23 cellular contexts compared by ENCODE assay signal in genomic region chr3:137845161-137845560, GRCh38.
"Had no signal": no experiment of that assay in that cellular context is flagged by ENCODE, and none has a peak within 500 bp of the region (broad histone marks: within the 10 kb centered on the region; RNA-seq: fewer than 3 reads in every experiment).

No MANE protein-coding gene starts in this region.

- H3K27ac ChIP-seq: esophagus squamous epithelium, heart right ventricle, left ventricle myocardium inferior, neutrophil, right lobe of liver, thoracic aorta, uterus had no signal

- H3K4me3 Mint-ChIP-seq: activated naive CD8-positive, alpha-beta T cell; central memory CD8-positive, alpha-beta T cell; dendritic cell treated with granulocyte-macrophage colony-stimulating factor and Interleukin-4, amounts not matched to agents 40 ng/mL and 50 ng/mL, for 4 days; natural killer cell treated with Interleukin-12 subunit alpha and Interleukin-12 subunit beta and Interleukin-15 and Interleukin-18, amount 100 ng/mL, for 72 hours had no signal

- H3K27me3 ChIP-seq: neutrophil, right lobe of liver, uterus had no signal

- H3K9me3 Mint-ChIP-seq: central memory CD8-positive, alpha-beta T cell; dendritic cell treated with granulocyte-macrophage colony-stimulating factor and Interleukin-4, amounts not matched to agents 40 ng/mL and 50 ng/mL, for 4 days had no signal

- H3K36me3 ChIP-seq: esophagus squamous epithelium, heart right ventricle, left ventricle myocardium inferior, neutrophil, right lobe of liver, thoracic aorta, uterus had no signal

- H3K4me1 ChIP-seq: esophagus squamous epithelium, heart right ventricle, left ventricle myocardium inferior, right lobe of liver, uterus had no signal

- DNase-seq: activated CD4-positive, alpha-beta T cell treated with anti-CD3 and anti-CD28 coated beads for 48 hours; activated CD4-positive, alpha-beta T cell treated with anti-CD3 and anti-CD28 coated beads, Interleukin-2, amount 50 U/mL, for 48 hours; activated CD8-positive, alpha-beta memory T cell treated with anti-CD3 and anti-CD28 coated beads for 24 hours; activated effector memory CD4-positive, alpha-beta T cell treated with Interleukin-2 at 50 U/mL for 16 hours; activated naive CD4-positive, alpha-beta T cell treated with Interleukin-2 at 50 U/mL for 16 hours; anterior cingulate cortex; effector CD4-positive, alpha-beta T cell; esophagus squamous epithelium; foreskin melanocyte; heart right ventricle; left ventricle myocardium inferior; mucosa of descending colon; right lobe of liver; stimulated activated CD4-positive, alpha-beta T cell treated with anti-CD3 and anti-CD28 coated beads, Interleukin-2, amount 100 ng/mL, for 48 hours; stimulated activated naive CD8-positive, alpha-beta T cell treated with anti-CD3 and anti-CD28 coated beads, Interleukin-15, Interleukin-2, amounts not matched to agents 100 U/mL and 50 U/mL, for 24 hours; trophoblast cell; uterus had no signal

- H3K36me3 Mint-ChIP-seq: activated naive CD8-positive, alpha-beta T cell; natural killer cell treated with Interleukin-12 subunit alpha and Interleukin-12 subunit beta and Interleukin-15 and Interleukin-18, amount 100 ng/mL, for 72 hours had no signal

- H3K9me3 ChIP-seq: esophagus squamous epithelium, left ventricle myocardium inferior, mucosa of descending colon, neutrophil, right lobe of liver, thoracic aorta, uterus had no signal

- H3K4me3 ChIP-seq: esophagus squamous epithelium, heart right ventricle, left ventricle myocardium inferior, mucosa of descending colon, right lobe of liver, thoracic aorta, uterus had no signal

- H3K27ac Mint-ChIP-seq: activated naive CD8-positive, alpha-beta T cell; dendritic cell treated with granulocyte-macrophage colony-stimulating factor and Interleukin-4, amounts not matched to agents 40 ng/mL and 50 ng/mL, for 4 days; natural killer cell treated with Interleukin-12 subunit alpha and Interleukin-12 subunit beta and Interleukin-15 and Interleukin-18, amount 100 ng/mL, for 72 hours had no signal

- H3K4me1 Mint-ChIP-seq: central memory CD8-positive, alpha-beta T cell had no signal
